20 cellular contexts compared by ENCODE assay signal in genomic region chr3:35544976-35545375, GRCh38.
DNase-seq lines count a peak whose midpoint lies in the region; ATAC-seq, FAIRE-seq and TF ChIP-seq lines count a peak whose summit lies in the region.
"Had no signal": no experiment of that assay in that cellular context is flagged by ENCODE, and none has a peak within 500 bp of the region (broad histone marks: within the 10 kb centered on the region; RNA-seq: fewer than 3 reads in every experiment).

No MANE protein-coding gene starts in this region.

- H3K4me3 ChIP-seq in WERI-Rb-1 (ENCODE audit: low read depth, low read length) (no peak overlapping the region), mesendoderm (ENCODE audit: low read length) (no peak overlapping the region)
- H3K4me3 ChIP-seq: A549, HAP-1 had no signal

- no peak overlapping the region for H2BK15ac ChIP-seq in mesendoderm (replicated peaks; ENCODE audit: low read depth)

- H3K4me1 Mint-ChIP-seq in endothelial cell (ENCODE audit: unreplicated experiment): no peaks in the 10 kb centered on the region

- H2BK5ac ChIP-seq in mesendoderm (ENCODE audit: low read length): no peak overlapping the region

- no peak overlapping the region for H3K4ac ChIP-seq in mesendoderm (ENCODE audit: low read depth, low read length)

- no peaks in the 10 kb centered on the region for H3K9me3 Mint-ChIP-seq in endothelial cell (ENCODE audit: unreplicated experiment)
- H3K9me3 Mint-ChIP-seq: CD4-positive, alpha-beta T cell had no signal

- no peak overlapping the region for H3K27ac ChIP-seq in WERI-Rb-1
- no peak overlapping the region for H3K27ac ChIP-seq in mesendoderm (ENCODE audit: low read depth, low read length)
- H3K27ac ChIP-seq: 22Rv1, A549, C4-2B had no signal

- no peak overlapping the region for H3K9ac ChIP-seq in mesendoderm (ENCODE audit: low read length)

- H3K4me1 ChIP-seq in mesendoderm (ENCODE audit: control insufficient read depth, low read depth, low read length): no peaks in the 10 kb centered on the region
- H3K4me1 ChIP-seq: A549, Caco-2, HAP-1 had no signal

- no peak overlapping the region for H3K27ac Mint-ChIP-seq in endothelial cell (ENCODE audit: unreplicated experiment)
- H3K27ac Mint-ChIP-seq: CD4-positive, alpha-beta T cell had no signal

- no peaks in the 10 kb centered on the region for H3K79me2 ChIP-seq in mesendoderm (ENCODE audit: control insufficient read depth, insufficient read depth, low read length)

- H3K36me3 Mint-ChIP-seq in endothelial cell (ENCODE audit: low read depth, unreplicated experiment): no peaks in the 10 kb centered on the region

- no peak overlapping the region for H3K4me2 ChIP-seq in mesendoderm (ENCODE audit: low read length)
- H3K4me2 ChIP-seq: A549 had no signal

- no peaks in the 10 kb centered on the region for H3K9me3 ChIP-seq in WERI-Rb-1 (ENCODE audit: severe bottlenecking)
- H3K9me3 ChIP-seq: A549, Caco-2, HAP-1 had no signal

- no peak overlapping the region for H3K4me3 Mint-ChIP-seq in endothelial cell (ENCODE audit: unreplicated experiment)
- H3K4me3 Mint-ChIP-seq: CD4-positive, alpha-beta T cell had no signal

- no peak overlapping the region for H3K18ac ChIP-seq in mesendoderm (ENCODE audit: low read length)

- H2AK5ac ChIP-seq in mesendoderm (ENCODE audit: low read length): no peak overlapping the region

- TF ChIP-seq CTCF in D721Med (IDR thresholded peaks at IDR 0.05; ENCODE audit: insufficient read depth, missing control alignments) (no peak), WERI-Rb-1 (IDR thresholded peaks at IDR 0.05; ENCODE audit: low read depth, low read length) (peak; percentile 57), endothelial cell (IDR thresholded peaks at IDR 0.05; ENCODE audit: unreplicated experiment) (no peak)

- no peak overlapping the region for H4K8ac ChIP-seq in mesendoderm (ENCODE audit: low read depth, low read length)

- no peaks in the 10 kb centered on the region for H3K79me1 ChIP-seq in mesendoderm (ENCODE audit: low read length)

- H2BK120ac ChIP-seq in mesendoderm (ENCODE audit: low read depth, low read length): no peak overlapping the region

- no peak for DNase-seq in D721Med (ENCODE audit: insufficient read length, low spot score)
- DNase-seq in NCI-H82 (lab: John Stamatoyannopoulos, UW): peak; percentile 57
- DNase-seq in WERI-Rb-1: peak; percentile 19
- peak; percentile 62 for DNase-seq in mesendoderm
- DNase-seq in NK-92 (lab: John Stamatoyannopoulos, UW; ENCODE audit: unreplicated experiment): no peak
- DNase-seq in endothelial cell (ENCODE audit: low spot score): no peak
- DNase-seq: AML-193; Caco-2; CD4-positive, alpha-beta T cell; DMS153; DMS79; GDM1 had no signal

- no peaks in the 10 kb centered on the region for H3K27me3 Mint-ChIP-seq in endothelial cell (ENCODE audit: unreplicated experiment)
- H3K27me3 Mint-ChIP-seq: CD4-positive, alpha-beta T cell had no signal

- H3K23ac ChIP-seq in mesendoderm (ENCODE audit: low read length): no peak overlapping the region

- H3K56ac ChIP-seq in mesendoderm (ENCODE audit: low read length): no peak overlapping the region

- H3K36me3 ChIP-seq in WERI-Rb-1 (no peaks in the 10 kb centered on the region), mesendoderm (ENCODE audit: control insufficient read depth, insufficient read depth, low read length) (no peaks in the 10 kb centered on the region)
- H3K36me3 ChIP-seq: HAP-1 had no signal

- H3K27me3 ChIP-seq in WERI-Rb-1 (ENCODE audit: insufficient read depth, low read depth, severe bottlenecking) (no peaks in the 10 kb centered on the region), mesendoderm (ENCODE audit: insufficient read depth, low read length, poor library complexity) (no peaks in the 10 kb centered on the region)

- no peak for ATAC-seq in GM19351 (IDR thresholded peaks at IDR 0.05; ENCODE audit: unreplicated experiment)
- ATAC-seq: A549 had no signal

- WGBS in mesendoderm (ENCODE audit: extremely low coverage, insufficient coverage, low lambda C conversion rate): no CpG with 5 or more reads among the region's 1 CpG

- H4K5ac ChIP-seq in mesendoderm (ENCODE audit: low read length): no peak overlapping the region

- FAIRE-seq in D721Med (lab: Jason Lieb, UNC): peak; percentile 70
- FAIRE-seq: A549, GM12892, GM18507, H1 had no signal

Comparison
In these comparisons a context has a peak if more than half of its experiments do, and no peak if none do; other contexts are left out.
1. DNase-seq: peak in NCI-H82 (single experiment), WERI-Rb-1 (single experiment) and mesendoderm (single experiment); none in D721Med (single experiment), NK-92 (single experiment) and endothelial cell (single experiment).